18 cellular contexts compared by ENCODE assay signal in the genomic region with DNA sequence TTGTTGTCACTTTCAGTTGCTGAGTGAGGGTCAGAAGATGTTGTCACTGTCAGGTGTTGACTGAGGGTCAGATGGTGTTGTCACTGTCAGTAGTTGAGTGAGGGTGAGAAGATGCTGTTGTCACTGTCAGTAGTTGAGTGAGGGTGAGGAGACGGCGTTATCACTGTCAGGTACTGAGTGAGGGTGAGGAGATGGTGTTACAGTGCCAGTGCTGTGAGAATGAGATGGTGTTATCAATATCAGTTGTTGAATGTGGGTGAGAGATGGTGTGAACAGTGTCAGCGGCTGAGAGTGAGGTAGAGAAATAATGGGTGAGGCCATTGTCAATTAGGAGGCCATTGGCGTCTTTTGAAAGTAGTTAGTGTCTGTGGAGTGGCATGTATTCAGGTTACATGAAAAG. TPM values are rescaled to one million over a fixed set of nuclear protein-coding genes. Genes with fewer than 3 reads are reported as not detected.
DNase-seq lines count a peak whose midpoint lies in the region; ATAC-seq and TF ChIP-seq lines count a peak whose summit lies in the region.
"Had no signal": no experiment of that assay in that cellular context is flagged by ENCODE, and none has a peak within 500 bp of the region (broad histone marks: within the 10 kb centered on the region; RNA-seq: fewer than 3 reads in every experiment).

No MANE protein-coding gene starts in this region.

- ATAC-seq in T-helper 17 cell: no peak
- ATAC-seq in psoas muscle: no peak
- no peak for ATAC-seq in HG03175 (IDR thresholded peaks at IDR 0.05; ENCODE audit: unreplicated experiment)
- ATAC-seq: A549 had no signal

- POLR2A ChIA-PET in activated CD4-positive, alpha-beta T cell treated with anti-CD3 and anti-CD28 coated beads, Interleukin-2, amount 10 ng/mL, durations not matched to agents 7 days and 5 days (lab: Charles Lee): no interaction called here

- H3K9me3 ChIP-seq in T-helper 17 cell (ENCODE audit: control insufficient read depth, low read length, poor library complexity, severe bottlenecking) (peaks cover 3% of the 10 kb centered on the region), psoas muscle (no peaks in the 10 kb centered on the region)
- H3K9me3 ChIP-seq in effector memory CD4-positive, alpha-beta T cell (ENCODE audit: control insufficient read depth, low read length): no peaks in the 10 kb centered on the region
- H3K9me3 ChIP-seq: HAP-1 had no signal

- peaks cover 31% of the 10 kb centered on the region for H3K36me3 Mint-ChIP-seq in activated CD4-positive, alpha-beta T cell treated with anti-CD3 and anti-CD28 coated beads, Interleukin-2, amount 10 ng/mL, durations not matched to agents 7 days and 5 days (ENCODE audit: low read depth)
- H3K36me3 Mint-ChIP-seq in T-helper 17 cell (ENCODE audit: low read depth): no peaks in the 10 kb centered on the region
- peaks cover 2% of the 10 kb centered on the region for H3K36me3 Mint-ChIP-seq in dendritic cell treated with granulocyte-macrophage colony-stimulating factor and Interleukin-4, amounts not matched to agents 40 ng/mL and 50 ng/mL, for 4 days (ENCODE audit: low read depth)

- no peaks in the 10 kb centered on the region for H3K27me3 ChIP-seq in psoas muscle (ENCODE audit: insufficient read depth in 3 of 3, low read length in 2 of 3)
- H3K27me3 ChIP-seq in effector memory CD4-positive, alpha-beta T cell (replicated peaks; ENCODE audit: control insufficient read depth, insufficient read depth, low read length, poor library complexity, severe bottlenecking): no peaks in the 10 kb centered on the region

- no peak for DNase-seq in activated CD4-positive, alpha-beta T cell treated with anti-CD3 and anti-CD28 coated beads, Interleukin-2, amount 10 ng/mL, durations not matched to agents 7 days and 5 days
- no peak for DNase-seq in activated CD4-positive, alpha-beta T cell treated with anti-CD3 and anti-CD28 coated beads for 1 hour
- DNase-seq in T-helper 17 cell: no peak
- no peak for DNase-seq in psoas muscle
- no peak for DNase-seq in effector memory CD4-positive, alpha-beta T cell
- no peak for DNase-seq in NK-92 treated with Interleukin-12 subunit alpha and Interleukin-12 subunit beta, amount 100 ng/mL, for 24 hours (lab: John Stamatoyannopoulos, UW)
- DNase-seq: activated CD8-positive, alpha-beta memory T cell treated with anti-CD3 and anti-CD28 coated beads for 24 hours; COR-L47; cortex of kidney; left ventricle myocardium superior; NCI-H2029; occipital lobe; T-helper 9 cell had no signal

- H3K27me3 Mint-ChIP-seq in activated CD4-positive, alpha-beta T cell treated with anti-CD3 and anti-CD28 coated beads, Interleukin-2, amount 10 ng/mL, durations not matched to agents 7 days and 5 days: peaks cover 15% of the 10 kb centered on the region
- no peaks in the 10 kb centered on the region for H3K27me3 Mint-ChIP-seq in T-helper 17 cell
- H3K27me3 Mint-ChIP-seq in dendritic cell treated with granulocyte-macrophage colony-stimulating factor and Interleukin-4, amounts not matched to agents 40 ng/mL and 50 ng/mL, for 4 days: peaks cover 23% of the 10 kb centered on the region

- peak overlapping the region; percentile 35 for H3K4me3 Mint-ChIP-seq in activated CD4-positive, alpha-beta T cell treated with anti-CD3 and anti-CD28 coated beads, Interleukin-2, amount 10 ng/mL, durations not matched to agents 7 days and 5 days
- H3K4me3 Mint-ChIP-seq in T-helper 17 cell: peak overlapping the region; percentile 86
- H3K4me3 Mint-ChIP-seq in dendritic cell treated with granulocyte-macrophage colony-stimulating factor and Interleukin-4, amounts not matched to agents 40 ng/mL and 50 ng/mL, for 4 days: no peak overlapping the region

- 92 to 98% (median 95%) methylated on average over 4 of the region's 4 CpGs for WGBS in psoas muscle, 3 donors

- H3K27ac Mint-ChIP-seq in activated CD4-positive, alpha-beta T cell treated with anti-CD3 and anti-CD28 coated beads, Interleukin-2, amount 10 ng/mL, durations not matched to agents 7 days and 5 days: peak overlapping the region; percentile 100
- peak overlapping the region; percentile 86 for H3K27ac Mint-ChIP-seq in T-helper 17 cell
- H3K27ac Mint-ChIP-seq in dendritic cell treated with granulocyte-macrophage colony-stimulating factor and Interleukin-4, amounts not matched to agents 40 ng/mL and 50 ng/mL, for 4 days: peak overlapping the region; percentile 0

- TF ChIP-seq CTCF in psoas muscle (IDR thresholded peaks at IDR 0.05): no peak

- peaks cover 27% of the 10 kb centered on the region for H3K9me3 Mint-ChIP-seq in activated CD4-positive, alpha-beta T cell treated with anti-CD3 and anti-CD28 coated beads, Interleukin-2, amount 10 ng/mL, durations not matched to agents 7 days and 5 days
- peaks cover 27% of the 10 kb centered on the region for H3K9me3 Mint-ChIP-seq in dendritic cell treated with granulocyte-macrophage colony-stimulating factor and Interleukin-4, amounts not matched to agents 40 ng/mL and 50 ng/mL, for 4 days

- H3K4me1 Mint-ChIP-seq in activated CD4-positive, alpha-beta T cell treated with anti-CD3 and anti-CD28 coated beads, Interleukin-2, amount 10 ng/mL, durations not matched to agents 7 days and 5 days: peaks cover 34% of the 10 kb centered on the region
- H3K4me1 Mint-ChIP-seq in T-helper 17 cell: peaks cover 16% of the 10 kb centered on the region
- peaks cover 16% of the 10 kb centered on the region for H3K4me1 Mint-ChIP-seq in dendritic cell treated with granulocyte-macrophage colony-stimulating factor and Interleukin-4, amounts not matched to agents 40 ng/mL and 50 ng/mL, for 4 days (ENCODE audit: low read depth)

- no peaks in the 10 kb centered on the region for H3K36me3 ChIP-seq in psoas muscle (ENCODE audit: insufficient read depth in 1 of 2, low read depth in 1 of 2)
- H3K36me3 ChIP-seq in effector memory CD4-positive, alpha-beta T cell (ENCODE audit: control insufficient read depth, insufficient read depth, low read length): no peaks in the 10 kb centered on the region
- H3K36me3 ChIP-seq: HAP-1 had no signal

- intact Hi-C loops in dendritic cell treated with granulocyte-macrophage colony-stimulating factor and Interleukin-4, amounts not matched to agents 40 ng/mL and 50 ng/mL, for 4 days (cut with micrococcal nuclease): loop anchor here (10.0 kb wide), 1 partner anchor 147 kb away; no protein-coding TSS in a partner anchor
- intact Hi-C loops in psoas muscle (cut with DNase I): loop anchor here (5.0 to 10.0 kb wide), 3 partner anchors 147 to 610 kb away; a partner anchor contains a TSS

- CTCF ChIA-PET in activated CD4-positive, alpha-beta T cell treated with anti-CD3 and anti-CD28 coated beads, Interleukin-2, amount 10 ng/mL, durations not matched to agents 7 days and 5 days (lab: Charles Lee): interaction anchor here (0.6 kb wide), 1 partner anchor 757 kb away, joined by 5 read pairs; no protein-coding TSS in a partner anchor

- H3K4me1 ChIP-seq in psoas muscle: peaks cover 20% of the 10 kb centered on the region
- no peaks in the 10 kb centered on the region for H3K4me1 ChIP-seq in effector memory CD4-positive, alpha-beta T cell (ENCODE audit: control insufficient read depth, insufficient read depth, low read length, poor library complexity, severe bottlenecking)

- H3K27ac ChIP-seq in psoas muscle: peak overlapping the region; percentile 99
- no peak overlapping the region for H3K27ac ChIP-seq in effector memory CD4-positive, alpha-beta T cell (ENCODE audit: insufficient read depth, low read length, poor library complexity, severe bottlenecking)
- H3K27ac ChIP-seq: A549 had no signal

- H3K4me3 ChIP-seq in psoas muscle: no peak overlapping the region
- no peak overlapping the region for H3K4me3 ChIP-seq in effector memory CD4-positive, alpha-beta T cell (ENCODE audit: insufficient read depth, low read depth, low read length, poor library complexity, severe bottlenecking)
- H3K4me3 ChIP-seq: A549, HAP-1, smooth muscle cell had no signal

RNA-seq across cellular contexts. Expression of a gene that starts 1.6 kb away (rescaled TPM):
- 10 to 100 TPM; 29.8 to 30.5 TPM for total RNA-seq in activated CD4-positive, alpha-beta T cell treated with anti-CD3 and anti-CD28 coated beads, Interleukin-2, amount 10 ng/mL, durations not matched to agents 7 days and 5 days
- 10 to 100 TPM; 69.5 to 72.4 TPM for total RNA-seq in T-helper 17 cell
- 10 to 100 TPM in 3 of 4 donors, 1 to 10 TPM in 1; 9.8 to 22.1 (median 14.4) TPM for total RNA-seq in psoas muscle
- polyA plus RNA-seq in psoas muscle: 1 to 10 TPM; 5.0 to 8.7 (median 8.6) TPM

Comparison
In these comparisons a context has a peak if more than half of its experiments do, and no peak if none do; other contexts are left out.
1. H3K27ac Mint-ChIP-seq: peak in every context shown above with its lines; median percentile 100 in activated CD4-positive, alpha-beta T cell treated with anti-CD3 and anti-CD28 coated beads, Interleukin-2, amount 10 ng/mL, durations not matched to agents 7 days and 5 days; 86 in T-helper 17 cell; 0 in dendritic cell treated with granulocyte-macrophage colony-stimulating factor and Interleukin-4, amounts not matched to agents 40 ng/mL and 50 ng/mL, for 4 days.